Comparison of ENCODE assay signal across 18 cellular contexts in genomic region chr17:74465378-74466110, GRCh38. TPM values are rescaled to one million over a fixed set of nuclear protein-coding genes. Genes with fewer than 3 reads are reported as not detected.
DNase-seq lines count a peak whose midpoint lies in the region; ATAC-seq and TF ChIP-seq lines count a peak whose summit lies in the region.
"Had no signal": no experiment of that assay in that cellular context is flagged by ENCODE, and none has a peak within 500 bp of the region (broad histone marks: within the 10 kb centered on the region; RNA-seq: fewer than 3 reads in every experiment).

No MANE protein-coding gene starts in this region.

- POLR2A ChIA-PET in CD4-positive, alpha-beta memory T cell (lab: Charles Lee; ENCODE audit: partially characterized antibody), result interaction anchor here (1.3 to 3.2 kb wide), 3 partner anchors 11 to 23 kb away, joined by 4 to 33 read pairs (median 18); no protein-coding TSS in a partner anchor

- H3K4ac ChIP-seq in trophoblast cell (ENCODE audit: low read depth, low read length), result no peak overlapping the region

- H2BK12ac ChIP-seq in trophoblast cell (ENCODE audit: low read length), result no peak overlapping the region

- H3K9me3 ChIP-seq in CD4-positive, alpha-beta memory T cell (ENCODE audit: control insufficient read depth in 1 of 2, low read length in 2 of 2), result no peaks in the 10 kb centered on the region
- H3K9me3 ChIP-seq in iPS-15b (ENCODE audit: control insufficient read depth, insufficient read depth, low read length), result no peaks in the 10 kb centered on the region
- peaks cover 7% of the 10 kb centered on the region for H3K9me3 ChIP-seq in trophoblast cell (ENCODE audit: insufficient read depth, low read depth, low read length)

- H3K4me3 ChIP-seq in CD4-positive, alpha-beta memory T cell (ENCODE audit: low read length in 2 of 2), result peak overlapping the region; percentile 22 to 59
- H3K4me3 ChIP-seq in GM23338 (0 out of 2 replicates have a peak overlapping the region, but pooled peaks have one; percentile 76), iPS-15b (ENCODE audit: low read depth, low read length) (peak overlapping the region; percentile 65), trophoblast cell (ENCODE audit: low read depth, low read length) (peak overlapping the region; percentile 50)
- H3K4me3 ChIP-seq: hepatocyte had no signal

- no peaks in the 10 kb centered on the region for H3K79me2 ChIP-seq in GM23338 (replicated peaks; ENCODE audit: insufficient read depth)
- no peaks in the 10 kb centered on the region for H3K79me2 ChIP-seq in trophoblast cell (ENCODE audit: control insufficient read depth, insufficient read depth, low read length, poor library complexity)
- H3K79me2 ChIP-seq: hepatocyte had no signal

- H3K4me3 Mint-ChIP-seq in CD4-positive, alpha-beta memory T cell, result no peak overlapping the region
- H3K4me3 Mint-ChIP-seq in GM23338 (no peak overlapping the region), chondrocyte (ENCODE audit: unreplicated experiment) (no peak overlapping the region)
- H3K4me3 Mint-ChIP-seq: activated CD4-positive, alpha-beta T cell treated with anti-CD3 and anti-CD28 coated beads, Interleukin-2, amount 10 ng/mL, durations not matched to agents 7 days and 5 days; stimulated activated effector memory CD8-positive, alpha-beta T cell treated with anti-CD3 and anti-CD28 coated beads, Interleukin-12 subunit alpha, Interleukin-12 subunit beta, amount 100 ng/mL, for 72 hours had no signal

- H4K12ac ChIP-seq in trophoblast cell (ENCODE audit: low read depth, low read length), result no peak overlapping the region

- H3K27me3 ChIP-seq in CD4-positive, alpha-beta memory T cell (ENCODE audit: insufficient read depth, low read length), result no peaks in the 10 kb centered on the region
- H3K27me3 ChIP-seq in GM23338 (ENCODE audit: insufficient read depth), result peaks cover 39% of the 10 kb centered on the region
- peaks cover 25% of the 10 kb centered on the region for H3K27me3 ChIP-seq in iPS-15b (ENCODE audit: control insufficient read depth, insufficient read depth, low read length)
- H3K27me3 ChIP-seq in trophoblast cell (ENCODE audit: insufficient read depth, low read length), result peaks cover 17% of the 10 kb centered on the region
- H3K27me3 ChIP-seq: hepatocyte had no signal

- H4K91ac ChIP-seq in trophoblast cell (ENCODE audit: low read depth, low read length), result no peak overlapping the region

- no peak for DNase-seq in CD4-positive, alpha-beta memory T cell
- no peak for DNase-seq in GM23338 (ENCODE audit: low spot score)
- DNase-seq in trophoblast cell, result no peak
- DNase-seq in NCI-H187 (lab: John Stamatoyannopoulos, UW), result no peak
- DNase-seq in NCI-H187 treated with DMSO at 0.1 percent for 48 hours (lab: John Stamatoyannopoulos, UW), result no peak
- no peak for DNase-seq in GF-D8 (lab: John Stamatoyannopoulos, UW)
- DNase-seq in chondrocyte (ENCODE audit: low spot score), result no peak
- DNase-seq: activated CD4-positive, alpha-beta T cell treated with anti-CD3 and anti-CD28 coated beads, Interleukin-2, amount 10 ng/mL, durations not matched to agents 7 days and 5 days; cerebellar nuclear complex; EL; kidney glomerular epithelial cell; NCI-H2029 treated with DMSO at 0.1 percent for 48 hours; NCI-H446; SW 1271 had no signal

- no peaks in the 10 kb centered on the region for H4K20me1 ChIP-seq in GM23338 (replicated peaks; ENCODE audit: insufficient read depth)

- H3K36me3 Mint-ChIP-seq in CD4-positive, alpha-beta memory T cell, result peaks cover 8 to 16% of the 10 kb centered on the region in 2 donors
- H3K36me3 Mint-ChIP-seq in GM23338 (ENCODE audit: low read depth) (no peaks in the 10 kb centered on the region), chondrocyte (ENCODE audit: low read depth) (no peaks in the 10 kb centered on the region)

- H3K4me2 ChIP-seq in GM23338 (no peak overlapping the region; the same call in 1 of the 2 replicates), trophoblast cell (ENCODE audit: low read length) (no peak overlapping the region)
- H3K4me2 ChIP-seq: hepatocyte had no signal

- no peak overlapping the region for H3K14ac ChIP-seq in trophoblast cell (ENCODE audit: low read length)

- no peaks in the 10 kb centered on the region for H3K9me2 ChIP-seq in GM23338 (ENCODE audit: insufficient read depth)

- H2BK120ac ChIP-seq in trophoblast cell (ENCODE audit: insufficient read depth, low read length, poor library complexity), result no peak overlapping the region

- H2AK5ac ChIP-seq in trophoblast cell (ENCODE audit: low read length), result no peak overlapping the region

- peaks cover 11% of the 10 kb centered on the region; the same call in 1 of the 2 replicates for H3F3A ChIP-seq in GM23338 (replicated peaks; ENCODE audit: low read depth)

- H3K9ac ChIP-seq in iPS-15b (ENCODE audit: low read depth, low read length) (no peak overlapping the region), trophoblast cell (ENCODE audit: low read length) (no peak overlapping the region)

- H3K9me3 Mint-ChIP-seq in CD4-positive, alpha-beta memory T cell, result peaks cover 0 to 4% (median 0%) of the 10 kb centered on the region in 8 donors
- H3K9me3 Mint-ChIP-seq in GM23338 (no peaks in the 10 kb centered on the region), chondrocyte (ENCODE audit: low read depth) (no peaks in the 10 kb centered on the region)
- H3K9me3 Mint-ChIP-seq: activated CD4-positive, alpha-beta T cell treated with anti-CD3 and anti-CD28 coated beads, Interleukin-2, amount 10 ng/mL, durations not matched to agents 7 days and 5 days; stimulated activated effector memory CD8-positive, alpha-beta T cell treated with anti-CD3 and anti-CD28 coated beads, Interleukin-12 subunit alpha, Interleukin-12 subunit beta, amount 100 ng/mL, for 72 hours had no signal

- peaks cover 22 to 38% (median 30%) of the 10 kb centered on the region in 4 donors for H3K4me1 Mint-ChIP-seq in CD4-positive, alpha-beta memory T cell
- H3K4me1 Mint-ChIP-seq in GM23338, result peaks cover 5% of the 10 kb centered on the region; the same call in 2 of the 3 replicates
- H3K4me1 Mint-ChIP-seq in chondrocyte (ENCODE audit: low read depth), result no peaks in the 10 kb centered on the region

- peak overlapping the region; percentile 51 for H3K27ac ChIP-seq in CD4-positive, alpha-beta memory T cell (ENCODE audit: low read depth, low read length)
- no peak overlapping the region for H3K27ac ChIP-seq in GM23338 (ENCODE audit: low read depth)
- H3K27ac ChIP-seq in trophoblast cell (ENCODE audit: low read depth, low read length), result no peak overlapping the region
- H3K27ac ChIP-seq: hepatocyte had no signal

- H3K23ac ChIP-seq in trophoblast cell (ENCODE audit: low read length), result peak overlapping the region; percentile 34

- H2BK5ac ChIP-seq in trophoblast cell (ENCODE audit: low read depth, low read length, poor library complexity), result no peak overlapping the region

- WGBS in trophoblast cell (ENCODE audit: extremely low coverage, insufficient coverage, insufficient read length), result 100% methylated on average over 3 of the region's 8 CpGs

- CTCF ChIA-PET in CD4-positive, alpha-beta memory T cell (lab: Charles Lee; ENCODE audit: partially characterized antibody), result interaction anchor here (6.4 kb wide), 1 partner anchor 9 kb away, joined by 68 read pairs; no protein-coding TSS in a partner anchor

- no peaks in the 10 kb centered on the region for H3K36me3 ChIP-seq in CD4-positive, alpha-beta memory T cell (ENCODE audit: insufficient read depth, low read length)
- H3K36me3 ChIP-seq in GM23338 (ENCODE audit: insufficient read depth), result no peaks in the 10 kb centered on the region
- H3K36me3 ChIP-seq in iPS-15b (ENCODE audit: control insufficient read depth, insufficient read depth, low read length), result no peaks in the 10 kb centered on the region
- no peaks in the 10 kb centered on the region for H3K36me3 ChIP-seq in trophoblast cell (ENCODE audit: control insufficient read depth in 1 of 2, insufficient read depth in 2 of 2, low read length in 2 of 2)

- TF ChIP-seq CTCF in GM23338 (conservative IDR thresholded peaks at IDR 0.05; ENCODE audit: low read depth in 2 of 2) (no peak), chondrocyte (IDR thresholded peaks at IDR 0.05) (no peak)

- H3K27me3 Mint-ChIP-seq in CD4-positive, alpha-beta memory T cell, result no peaks in the 10 kb centered on the region
- peaks cover 16% of the 10 kb centered on the region for H3K27me3 Mint-ChIP-seq in GM23338 (ENCODE audit: insufficient read depth, low read depth, poor library complexity)
- H3K27me3 Mint-ChIP-seq in chondrocyte (ENCODE audit: low read depth), result peaks cover 16% of the 10 kb centered on the region

- H3K79me1 ChIP-seq in trophoblast cell (ENCODE audit: low read length), result no peaks in the 10 kb centered on the region

- no peak overlapping the region for H4K8ac ChIP-seq in trophoblast cell (ENCODE audit: low read depth, low read length)

- no peak overlapping the region for H3K27ac Mint-ChIP-seq in CD4-positive, alpha-beta memory T cell
- H3K27ac Mint-ChIP-seq in GM23338 (no peak overlapping the region), chondrocyte (ENCODE audit: unreplicated experiment) (no peak overlapping the region)
- H3K27ac Mint-ChIP-seq: activated CD4-positive, alpha-beta T cell treated with anti-CD3 and anti-CD28 coated beads, Interleukin-2, amount 10 ng/mL, durations not matched to agents 7 days and 5 days; stimulated activated effector memory CD8-positive, alpha-beta T cell treated with anti-CD3 and anti-CD28 coated beads, Interleukin-12 subunit alpha, Interleukin-12 subunit beta, amount 100 ng/mL, for 72 hours had no signal

- intact Hi-C loops in CD4-positive, alpha-beta memory T cell (cut with micrococcal nuclease), result no loop called here

- H3K4me1 ChIP-seq in CD4-positive, alpha-beta memory T cell (ENCODE audit: insufficient read depth, low read length), result peaks cover 84% of the 10 kb centered on the region
- peaks cover 7% of the 10 kb centered on the region; the same call in 1 of the 2 replicates for H3K4me1 ChIP-seq in GM23338 (ENCODE audit: insufficient read depth)
- no peaks in the 10 kb centered on the region for H3K4me1 ChIP-seq in iPS-15b (ENCODE audit: control insufficient read depth, insufficient read depth, low read length)
- no peaks in the 10 kb centered on the region for H3K4me1 ChIP-seq in trophoblast cell (ENCODE audit: control insufficient read depth in 1 of 2, insufficient read depth in 2 of 2, low read length in 2 of 2)

- no peak overlapping the region for H2AFZ ChIP-seq in GM23338
- H2AFZ ChIP-seq in trophoblast cell (ENCODE audit: insufficient read depth, low read length, poor library complexity), result no peak overlapping the region
- H2AFZ ChIP-seq: hepatocyte had no signal

- no peak for ATAC-seq in GM23338

- H3K18ac ChIP-seq in trophoblast cell (ENCODE audit: low read length), result no peak overlapping the region

RNA-seq across cellular contexts. Expression of gene CD300A, which starts 0.9 kb away (rescaled TPM):
- 10 to 100 TPM; 27.6 to 28.8 TPM for total RNA-seq in CD4-positive, alpha-beta memory T cell
- polyA plus RNA-seq in CD4-positive, alpha-beta memory T cell, result 10 to 100 TPM; 38.7 to 51.4 TPM
- total RNA-seq in GM23338 (2014; rRNA removed; shearing (Covaris generic)), result 0.45 and 0.70 TPM in 2 replicates
- 0.37 and 0.54 TPM in 2 replicates for polyA plus RNA-seq in GM23338 (2016; fragmentation: Nextera tagmentation; extraction: Ambion mirVana)
- polyA plus RNA-seq in trophoblast cell (2013), result 0.26 and 0.30 TPM in 2 replicates
- total RNA-seq in chondrocyte, result not detected in 3 replicates
- total RNA-seq: astrocyte had no signal

RNA-seq across cellular contexts. Expression of gene GPRC5C, which starts 33.7 kb away (rescaled TPM):
- not detected for total RNA-seq in CD4-positive, alpha-beta memory T cell
- polyA plus RNA-seq in CD4-positive, alpha-beta memory T cell, result not detected
- total RNA-seq in GM23338 (2014; rRNA removed; shearing (Covaris generic)), result 20.7 and 22.4 TPM in 2 replicates
- polyA plus RNA-seq in GM23338 (2016; fragmentation: Nextera tagmentation; extraction: Ambion mirVana), result 8.9 and 9.0 TPM in 2 replicates
- polyA plus RNA-seq in trophoblast cell (2013), result 26.2 and 26.4 TPM in 2 replicates
- 18.0 to 47.8 TPM (median 47.0 TPM) in 3 replicates for total RNA-seq in chondrocyte
- total RNA-seq: activated CD4-positive, alpha-beta T cell treated with anti-CD3 and anti-CD28 coated beads, Interleukin-2, amount 10 ng/mL, durations not matched to agents 7 days and 5 days had no signal

Comparison
In these comparisons a context has a peak if more than half of its experiments do, and no peak if none do; other contexts are left out.
1. RNA of gene CD300A, which starts 0.9 kb away (total RNA-seq): 27.6 to 28.8 TPM in CD4-positive, alpha-beta memory T cell; 0.45 to 0.70 TPM in GM23338 and not detected in chondrocyte; every median in the first group is over 10 times any median in the second.
2. RNA of gene GPRC5C, which starts 33.7 kb away (total RNA-seq): 18.0 to 47.8 TPM in chondrocyte and 20.7 to 22.4 TPM in GM23338; not detected in CD4-positive, alpha-beta memory T cell; every median in the first group is over 10 times any median in the second.
3. Peak in every context shown above with its lines, with median percentiles within 50 percentile points of each other: H3K4me3 ChIP-seq.